Comparison of ENCODE assay signal across 24 cellular contexts in the genomic region with DNA sequence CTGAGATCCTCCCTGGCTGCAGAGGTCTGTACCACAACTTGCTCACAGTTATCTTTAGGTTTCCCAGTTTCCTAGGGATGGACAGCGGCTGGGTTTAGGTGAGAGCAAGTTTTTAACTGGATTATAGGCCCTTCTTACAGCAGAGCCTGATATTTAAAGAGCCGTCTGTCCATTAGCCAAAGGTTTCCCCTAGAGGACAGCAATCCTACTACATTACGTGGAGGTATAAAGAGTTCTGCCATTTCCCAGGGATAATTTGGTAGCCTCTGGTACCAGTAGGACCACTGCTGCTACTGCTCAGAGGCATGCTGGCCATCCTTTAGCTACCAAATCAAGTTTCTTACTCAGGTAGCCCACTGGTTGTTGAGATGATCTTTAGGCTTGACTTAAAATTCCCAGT. TPM values are rescaled to one million over a fixed set of nuclear protein-coding genes. Genes with fewer than 3 reads are reported as not detected.
DNase-seq lines count a peak whose midpoint lies in the region; TF ChIP-seq lines count a peak whose summit lies in the region.
"Had no signal": no experiment of that assay in that cellular context is flagged by ENCODE, and none has a peak within 500 bp of the region (broad histone marks: within the 10 kb centered on the region; RNA-seq: fewer than 3 reads in every experiment).

No MANE protein-coding gene starts in this region.

- no peak overlapping the region for H2AK5ac ChIP-seq in H9 (ENCODE audit: insufficient read length, low read length)

- H2BK20ac ChIP-seq in H9 (ENCODE audit: low read depth, low read length, poor library complexity, severe bottlenecking): no peak overlapping the region

- H3K23ac ChIP-seq in H9 (ENCODE audit: insufficient read length, low read depth, low read length): no peak overlapping the region

- no peak overlapping the region for H2AFZ ChIP-seq in H9 (ENCODE audit: low read length)
- H2AFZ ChIP-seq in neural progenitor cell (replicated peaks): no peak overlapping the region

- H3K27me3 Mint-ChIP-seq in H9 (ENCODE audit: low read depth) (peaks cover 7% of the 10 kb centered on the region), neural progenitor cell (ENCODE audit: insufficient read depth, low read depth) (peaks cover 16% of the 10 kb centered on the region)

- H3T11ph ChIP-seq in H9 (ENCODE audit: low read length): no peak overlapping the region

- DNase-seq in DMS53 (lab: John Stamatoyannopoulos, UW) (peak; percentile 4), DMS53 treated with DMSO at 0.1 percent for 48 hours (lab: John Stamatoyannopoulos, UW; ENCODE audit: unreplicated experiment) (no peak), H9 (no peak), brain microvascular endothelial cell (no peak), neural progenitor cell (ENCODE audit: low spot score) (no peak), inferior parietal cortex (ENCODE audit: extremely low spot score) (no peak), occipital lobe (lab: John Stamatoyannopoulos, UW) (no peak), COR-L47 (lab: John Stamatoyannopoulos, UW) (no peak)
- DNase-seq: GOT3; Karpas-422; NCI-H1092; NCI-H1417 treated with DMSO at 0.1 percent for 48 hours; NCI-H187; NCI-H2081 treated with DMSO at 0.1 percent for 48 hours; NCI-H2171; NCI-H226; NCI-H510A; NCI-H69; NK-92 treated with Interleukin-12 subunit alpha and Interleukin-12 subunit beta, amount 100 ng/mL, for 24 hours; PC-3; Right ventricle myocardium superior had no signal

- no peak overlapping the region for H2BK5ac ChIP-seq in H9 (ENCODE audit: insufficient read length, low read length)

- H3F3A ChIP-seq in neural progenitor cell (ENCODE audit: low read depth): no peaks in the 10 kb centered on the region

- H3K79me2 ChIP-seq in H9 (ENCODE audit: insufficient read depth, low read length) (no peaks in the 10 kb centered on the region), neural progenitor cell (ENCODE audit: low read depth) (no peaks in the 10 kb centered on the region)

- H3K4me3 ChIP-seq in brain microvascular endothelial cell (ENCODE audit: low read depth, low read length): no peak overlapping the region
- no peak overlapping the region for H3K4me3 ChIP-seq in neural progenitor cell
- H3K4me3 ChIP-seq: SJSA1 had no signal

- H3K9me3 ChIP-seq in H9 (ENCODE audit: control insufficient read depth, low read depth, low read length): no peaks in the 10 kb centered on the region
- H3K9me3 ChIP-seq in neural progenitor cell (ENCODE audit: low read depth): no peaks in the 10 kb centered on the region
- H3K9me3 ChIP-seq: SJSA1 had no signal

- H4K5ac ChIP-seq in H9 (ENCODE audit: insufficient read length, low read depth, low read length): no peak overlapping the region

- H2BK120ac ChIP-seq in H9 (ENCODE audit: low read depth, low read length, poor library complexity, severe bottlenecking): no peak overlapping the region

- H3K4me3 Mint-ChIP-seq in H9: no peak overlapping the region
- H3K4me3 Mint-ChIP-seq in neural progenitor cell: no peak overlapping the region

- no peak overlapping the region for H3K18ac ChIP-seq in H9 (ENCODE audit: insufficient read length, low read depth, low read length)

- H3K9me3 Mint-ChIP-seq in H9 (peaks cover 0 to 4% of the 10 kb centered on the region in 2 experiments; a peak in 3 of 5 replicates), neural progenitor cell (no peaks in the 10 kb centered on the region)

- H4K91ac ChIP-seq in H9 (ENCODE audit: insufficient read length, low read depth, low read length): no peak overlapping the region

- no peaks in the 10 kb centered on the region for H3K4me1 ChIP-seq in H9 (ENCODE audit: insufficient read depth, low read length)
- no peaks in the 10 kb centered on the region for H3K4me1 ChIP-seq in neural progenitor cell
- H3K4me1 ChIP-seq: SJSA1 had no signal

- H2BK12ac ChIP-seq in H9 (ENCODE audit: insufficient read length, low read depth, low read length): no peak overlapping the region

- no peaks in the 10 kb centered on the region for H4K20me1 ChIP-seq in H9 (ENCODE audit: control insufficient read depth, insufficient read depth, insufficient read length)
- no peaks in the 10 kb centered on the region for H4K20me1 ChIP-seq in neural progenitor cell (ENCODE audit: low read depth)

- H3K27ac Mint-ChIP-seq in H9 (no peak overlapping the region), neural progenitor cell (no peak overlapping the region)

- H3K27ac ChIP-seq in H9 (ENCODE audit: insufficient read length, low read depth, low read length) (no peak overlapping the region), brain microvascular endothelial cell (no peak overlapping the region), neural progenitor cell (no peak overlapping the region)
- H3K27ac ChIP-seq: 22Rv1, HL-60, SJSA1 had no signal

- H4K8ac ChIP-seq in H9 (replicated peaks; ENCODE audit: insufficient read length, low read depth, low read length): no peak overlapping the region

- no peak overlapping the region for H3K14ac ChIP-seq in H9 (ENCODE audit: insufficient read depth, low read length)

- WGBS in H9 (ENCODE audit: extremely low coverage, insufficient read length, low lambda C conversion rate): no CpG with 5 or more reads among the region's 3 CpGs

- no peaks in the 10 kb centered on the region for H3K36me3 ChIP-seq in brain microvascular endothelial cell (replicated peaks)
- no peaks in the 10 kb centered on the region for H3K36me3 ChIP-seq in neural progenitor cell
- H3K36me3 ChIP-seq: SJSA1 had no signal

- H3K23me2 ChIP-seq in H9 (ENCODE audit: insufficient read length, low read depth, low read length, poor library complexity, severe bottlenecking): peaks cover 2% of the 10 kb centered on the region

- in situ Hi-C loops in brain microvascular endothelial cell (cut with HindIII; ENCODE audit: low pct_ligation_motif_present, low sequenced_read_pairs): no loop called here

- H3K79me1 ChIP-seq in H9 (ENCODE audit: insufficient read depth, low read depth, low read length, poor library complexity, severe bottlenecking): no peaks in the 10 kb centered on the region

- no peak overlapping the region for H3K4me2 ChIP-seq in H9 (ENCODE audit: insufficient read depth, insufficient read length, low read length)
- H3K4me2 ChIP-seq in neural progenitor cell: no peak overlapping the region

- H3K4me1 Mint-ChIP-seq in H9: peaks cover 5 to 7% of the 10 kb centered on the region in 2 experiments
- H3K4me1 Mint-ChIP-seq in neural progenitor cell: no peaks in the 10 kb centered on the region

- H3K9ac ChIP-seq in H9 (ENCODE audit: extremely low read depth, insufficient read length, low read length) (no peak overlapping the region), neural progenitor cell (no peak overlapping the region)

- H2BK15ac ChIP-seq in H9 (ENCODE audit: low read depth, low read length): no peak overlapping the region

- H3K4ac ChIP-seq in H9 (ENCODE audit: low read depth, low read length): no peak overlapping the region

- H3K56ac ChIP-seq in H9 (ENCODE audit: insufficient read length, low read depth, low read length): no peak overlapping the region

- peaks cover 0 to 2% (median 0%) of the 10 kb centered on the region in 3 experiments; a peak in 2 of 7 replicates for H3K36me3 Mint-ChIP-seq in H9 (ENCODE audit: insufficient read depth in 1 of 3, low read depth in 3 of 3)
- H3K36me3 Mint-ChIP-seq in neural progenitor cell: no peaks in the 10 kb centered on the region

- TF ChIP-seq CTCF in H9 (conservative IDR thresholded peaks at IDR 0.05) (peak; percentile 45), brain microvascular endothelial cell (IDR thresholded peaks at IDR 0.05; ENCODE audit: low read depth, low read length, missing control alignments) (peak; percentile 13), neural progenitor cell (IDR thresholded peaks at IDR 0.05) (peak; percentile 15)

- no peaks in the 10 kb centered on the region for H3K27me3 ChIP-seq in H9 (ENCODE audit: insufficient read depth, low read length)
- H3K27me3 ChIP-seq in brain microvascular endothelial cell (replicated peaks): no peaks in the 10 kb centered on the region
- peaks cover 41% of the 10 kb centered on the region for H3K27me3 ChIP-seq in neural progenitor cell

RNA-seq across cellular contexts. Expression of gene FCGR2A, which starts 21.9 kb away (rescaled TPM):
- total RNA-seq in H9 (2021) (0.55 TPM in 1 of 2 replicates, not detected in the other), neural progenitor cell (ENCODE audit: low replicate concordance) (0.53 TPM in 1 of 2 replicates, not detected in the other), occipital lobe (8.4 TPM)

RNA-seq across cellular contexts. Expression of gene HSPA6, which starts 41.0 kb away (rescaled TPM):
- not detected in 2 replicates for total RNA-seq in H9 (2021)
- total RNA-seq in neural progenitor cell (ENCODE audit: low replicate concordance): 0.09 TPM in 1 of 2 replicates, not detected in the other
- 0.31 TPM for total RNA-seq in occipital lobe
